ENCODE assay signal across 13 cellular contexts in genomic region chr11:30107899-30108298, GRCh38.
DNase-seq lines count a peak whose midpoint lies in the region; ATAC-seq and TF ChIP-seq lines count a peak whose summit lies in the region.
"Had no signal": no experiment of that assay in that cellular context is flagged by ENCODE, and none has a peak within 500 bp of the region (broad histone marks: within the 10 kb centered on the region; RNA-seq: fewer than 3 reads in every experiment).

No MANE protein-coding gene starts in this region.

- H3K27me3 ChIP-seq in prostate gland (replicated peaks; ENCODE audit: insufficient read depth) = no peaks in the 10 kb centered on the region

- intact Hi-C loops in prostate gland (cut with DNase I) = no loop called here

- no peak overlapping the region for H3K27ac ChIP-seq in prostate gland
- H3K27ac ChIP-seq: HL-60 had no signal

- ATAC-seq in GM21529 (IDR thresholded peaks at IDR 0.05; ENCODE audit: unreplicated experiment) = no peak
- ATAC-seq: activated CD4-positive, alpha-beta T cell treated with anti-CD3 and anti-CD28 coated beads for 36 hours; left colon had no signal

- TF ChIP-seq CTCF in AG10803 (conservative IDR thresholded peaks at IDR 0.05; ENCODE audit: low read length) = no peak
- no peak for TF ChIP-seq CTCF in prostate gland (IDR thresholded peaks at IDR 0.05)

- no peaks in the 10 kb centered on the region for H3K9me3 ChIP-seq in prostate gland

- 70% methylated on average over 2 of the region's 2 CpGs for WGBS in prostate gland

- H3K4me1 ChIP-seq in prostate gland (replicated peaks) = no peaks in the 10 kb centered on the region

- TF ChIP-seq POLR2A in prostate gland (IDR thresholded peaks at IDR 0.05) = no peak

- H3K36me3 ChIP-seq in prostate gland = no peaks in the 10 kb centered on the region

- peak; percentile 68 for DNase-seq in AG10803 (ENCODE audit: low read depth)
- peak; percentile 44 for DNase-seq in M059J (ENCODE audit: low read depth)
- peak; percentile 74 for DNase-seq in amniotic epithelial cell (ENCODE audit: low read depth)
- peak; percentile 89 for DNase-seq in iris pigment epithelial cell (ENCODE audit: low read depth)
- no peak for DNase-seq in prostate gland (ENCODE audit: low spot score)
- DNase-seq in AG08396 (ENCODE audit: low spot score) = no peak
- DNase-seq in central memory CD4-positive, alpha-beta T cell = no peak
- DNase-seq: activated CD4-positive, alpha-beta T cell treated with anti-CD3 and anti-CD28 coated beads for 36 hours; CD4-positive, CD25-positive, alpha-beta regulatory T cell; left colon; RPMI8226 had no signal

- H3K4me3 ChIP-seq in AG10803 (ENCODE audit: low read length) (no peak overlapping the region), prostate gland (no peak overlapping the region)

Comparison
In these comparisons a context has a peak if more than half of its experiments do, and no peak if none do; other contexts are left out.
1. DNase-seq: peak in AG10803 (single experiment), M059J (single experiment), amniotic epithelial cell (single experiment) and iris pigment epithelial cell (single experiment); none in prostate gland (single experiment), AG08396 (single experiment) and central memory CD4-positive, alpha-beta T cell (single experiment).